36 cellular contexts compared by ENCODE assay signal in the genomic region with DNA sequence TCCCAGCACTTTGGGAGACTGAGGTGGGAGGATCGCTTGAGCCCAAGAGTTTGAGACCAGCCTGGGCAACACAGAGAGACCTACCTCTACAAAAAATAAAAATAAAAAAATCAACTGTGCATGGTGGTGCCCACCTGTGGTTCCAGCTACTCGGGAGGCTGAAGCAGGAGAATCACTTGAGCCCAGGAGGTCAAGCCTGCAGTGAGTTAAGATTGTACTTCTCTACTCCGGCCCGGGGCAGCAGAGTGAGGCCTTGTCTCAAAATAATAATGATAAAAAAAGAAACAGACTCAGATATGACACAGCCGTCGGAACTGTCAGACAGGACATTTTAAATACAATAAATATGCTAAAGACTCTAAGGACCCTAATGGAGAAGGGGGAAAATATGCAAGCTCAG. TPM values are rescaled to one million over a fixed set of nuclear protein-coding genes. Genes with fewer than 3 reads are reported as not detected.
"Had no signal": no experiment of that assay in that cellular context is flagged by ENCODE, and none has a peak within 500 bp of the region (broad histone marks: within the 10 kb centered on the region; RNA-seq: fewer than 3 reads in every experiment).

No MANE protein-coding gene starts in this region.

- ATAC-seq: activated CD4-positive, alpha-beta T cell treated with anti-CD3 and anti-CD28 coated beads for 36 hours; activated CD8-positive, alpha-beta T cell treated with anti-CD3 and anti-CD28 coated beads for 36 hours; activated naive CD4-positive, alpha-beta T cell treated with anti-CD3 and anti-CD28 coated beads, Interleukin-2, amount 50 U/mL, for 72 hours; activated T-cell treated with anti-CD3 and anti-CD28 coated beads, Interleukin-2, amount 50 U/mL, for 4 hours; activated T-cell treated with anti-CD3 and anti-CD28 coated beads, Interleukin-2, amount 50 U/mL, for 72 hours; activated T-helper 17 cell treated with anti-CD3 and anti-CD28 coated beads, Interleukin-2, amount 50 U/mL, for 72 hours; body of pancreas had no signal

- H3K4me3 ChIP-seq: adrenal gland, body of pancreas, breast epithelium had no signal

- H3K27me3 Mint-ChIP-seq: activated CD4-positive, alpha-beta T cell treated with anti-CD3 and anti-CD28 coated beads for 36 hours; activated CD8-positive, alpha-beta T cell treated with anti-CD3 and anti-CD28 coated beads for 36 hours had no signal

- H3K27ac Mint-ChIP-seq: activated B cell treated with CpG ODN at 0.5 μM for 24 hours; activated CD4-positive, alpha-beta memory T cell treated with anti-CD3 and anti-CD28 coated beads for 36 hours; activated CD4-positive, alpha-beta T cell treated with anti-CD3 and anti-CD28 coated beads for 36 hours; activated CD8-positive, alpha-beta T cell treated with anti-CD3 and anti-CD28 coated beads for 36 hours; activated naive CD4-positive, alpha-beta T cell treated with anti-CD3 and anti-CD28 coated beads for 36 hours; activated naive CD4-positive, alpha-beta T cell treated with anti-CD3 and anti-CD28 coated beads, Interleukin-2, amount 50 U/mL, for 72 hours; activated naive CD8-positive, alpha-beta T cell treated with anti-CD3 and anti-CD28 coated beads for 36 hours; activated T-cell treated with anti-CD3 and anti-CD28 coated beads, Interleukin-2, amount 50 U/mL, for 72 hours; activated T-helper 1 cell treated with anti-CD3 and anti-CD28 coated beads, Interleukin-12 subunit alpha, Interleukin-12 subunit beta, Interleukin-2, Interleukin-4 antibody, amounts not matched to agents 30 ng/mL and 10 ng/mL and 1 ng/mL, durations not matched to agents 14 hours and 24 hours and 36 hours; activated T-helper 17 cell treated with anti-CD3 and anti-CD28 coated beads, Interleukin-2, amount 50 U/mL, for 72 hours; T-helper 1 cell treated with Interleukin-12 subunit alpha and Interleukin-12 subunit beta and Interleukin-4 antibody, amounts not matched to agents 30 μg/mL and 1 μg/mL, for 36 hours; T-helper 2 cell treated with Interferon-gamma antibody and Interleukin-4, amounts not matched to agents 5 μg/mL and 100 μg/mL, for 36 hours had no signal

- H3K36me3 Mint-ChIP-seq: activated CD4-positive, alpha-beta memory T cell treated with anti-CD3 and anti-CD28 coated beads for 36 hours; activated naive CD4-positive, alpha-beta T cell treated with anti-CD3 and anti-CD28 coated beads, Interleukin-2, amount 50 U/mL, for 72 hours; activated naive CD8-positive, alpha-beta T cell treated with anti-CD3 and anti-CD28 coated beads for 36 hours had no signal

- H3K27ac ChIP-seq: adrenal gland, body of pancreas, brain microvascular endothelial cell, breast epithelium, VCaP had no signal

- H3K4me3 Mint-ChIP-seq: activated B cell treated with CpG ODN at 0.5 μM for 24 hours; activated CD4-positive, alpha-beta memory T cell treated with anti-CD3 and anti-CD28 coated beads for 36 hours; activated CD4-positive, alpha-beta T cell treated with anti-CD3 and anti-CD28 coated beads for 36 hours; activated CD8-positive, alpha-beta T cell treated with anti-CD3 and anti-CD28 coated beads for 36 hours; activated naive CD4-positive, alpha-beta T cell treated with anti-CD3 and anti-CD28 coated beads for 36 hours; activated naive CD8-positive, alpha-beta T cell treated with anti-CD3 and anti-CD28 coated beads for 36 hours; activated T-cell treated with anti-CD3 and anti-CD28 coated beads, Interleukin-2, amount 50 U/mL, for 4 hours; activated T-cell treated with anti-CD3 and anti-CD28 coated beads, Interleukin-2, amount 50 U/mL, for 72 hours; activated T-helper 1 cell treated with anti-CD3 and anti-CD28 coated beads, Interleukin-12 subunit alpha, Interleukin-12 subunit beta, Interleukin-2, Interleukin-4 antibody, amounts not matched to agents 30 ng/mL and 10 ng/mL and 1 ng/mL, durations not matched to agents 14 hours and 24 hours and 36 hours; activated T-helper 17 cell treated with anti-CD3 and anti-CD28 coated beads, Interleukin-2, amount 50 U/mL, for 72 hours; T-helper 1 cell treated with Interleukin-12 subunit alpha and Interleukin-12 subunit beta and Interleukin-4 antibody, amounts not matched to agents 30 μg/mL and 1 μg/mL, for 36 hours; T-helper 2 cell treated with Interferon-gamma antibody and Interleukin-4, amounts not matched to agents 5 μg/mL and 100 μg/mL, for 36 hours had no signal

- H3K4me1 ChIP-seq: adrenal gland, body of pancreas, breast epithelium had no signal

- H3K36me3 ChIP-seq: adrenal gland, brain microvascular endothelial cell, breast epithelium had no signal

- H3K27me3 ChIP-seq: adrenal gland, body of pancreas, brain microvascular endothelial cell, breast epithelium had no signal

- H3K4me1 Mint-ChIP-seq: activated B cell treated with CpG ODN at 0.5 μM for 24 hours; activated CD4-positive, alpha-beta T cell treated with anti-CD3 and anti-CD28 coated beads for 36 hours; activated naive CD8-positive, alpha-beta T cell treated with anti-CD3 and anti-CD28 coated beads for 36 hours; activated T-helper 17 cell treated with anti-CD3 and anti-CD28 coated beads, Interleukin-2, amount 50 U/mL, for 72 hours had no signal

- H3K9me3 ChIP-seq: adrenal gland, body of pancreas, breast epithelium had no signal

- DNase-seq: activated B cell treated with CpG ODN at 0.5 μM for 24 hours; activated CD4-positive, alpha-beta memory T cell treated with anti-CD3 and anti-CD28 coated beads for 36 hours; activated CD4-positive, alpha-beta T cell treated with anti-CD3 and anti-CD28 coated beads for 36 hours; activated CD4-positive, alpha-beta T cell treated with anti-CD3 and anti-CD28 coated beads, Interleukin-2, amount 50 U/mL, for 1 hour; activated CD4-positive, alpha-beta T cell treated with anti-CD3 and anti-CD28 coated beads, Interleukin-2, amount 50 U/mL, for 4 hours; activated CD4-positive, CD25-positive, alpha-beta regulatory T cell treated with anti-CD3 and anti-CD28 coated beads, Interleukin-2, amount 50 U/mL, for 72 hours; activated CD8-positive, alpha-beta memory T cell treated with anti-CD3 and anti-CD28 coated beads, Interleukin-2, amount 50 U/mL, for 4 hours; activated CD8-positive, alpha-beta T cell treated with anti-CD3 and anti-CD28 coated beads for 36 hours; activated effector memory CD4-positive, alpha-beta T cell treated with anti-CD3 and anti-CD28 coated beads, Interleukin-2, amount 50 U/mL, for 16 hours; activated gamma-delta T cell treated with Interleukin-2 at 50 U/mL for 16 hours; activated naive CD4-positive, alpha-beta T cell; activated naive CD4-positive, alpha-beta T cell treated with anti-CD3 and anti-CD28 coated beads for 36 hours; activated naive CD4-positive, alpha-beta T cell treated with anti-CD3 and anti-CD28 coated beads, Interleukin-2, amount 50 U/mL, for 16 hours; activated naive CD8-positive, alpha-beta T cell treated with anti-CD3 and anti-CD28 coated beads for 36 hours; activated T-cell treated with anti-CD3 and anti-CD28 coated beads for 4 hours; activated T-cell treated with anti-CD3 and anti-CD28 coated beads, Interleukin-2, amount 50 U/mL, for 1 hour; activated T-cell treated with anti-CD3 and anti-CD28 coated beads, Interleukin-2, amount 50 U/mL, for 4 hours; activated T-cell treated with anti-CD3 and anti-CD28 coated beads, Interleukin-2, amount 50 U/mL, for 72 hours; amniotic stem cell; body of pancreas; brain microvascular endothelial cell; central memory CD4-positive, alpha-beta T cell; SW 1271; T-helper 1 cell; T-helper 2 cell; T-helper 9 cell had no signal

- H3K9me3 Mint-ChIP-seq: activated naive CD4-positive, alpha-beta T cell treated with anti-CD3 and anti-CD28 coated beads, Interleukin-2, amount 50 U/mL, for 72 hours; activated naive CD8-positive, alpha-beta T cell treated with anti-CD3 and anti-CD28 coated beads for 36 hours; activated T-cell treated with anti-CD3 and anti-CD28 coated beads, Interleukin-2, amount 50 U/mL, for 4 hours; activated T-helper 1 cell treated with anti-CD3 and anti-CD28 coated beads, Interleukin-12 subunit alpha, Interleukin-12 subunit beta, Interleukin-2, Interleukin-4 antibody, amounts not matched to agents 30 ng/mL and 10 ng/mL and 1 ng/mL, durations not matched to agents 14 hours and 24 hours and 36 hours; activated T-helper 17 cell treated with anti-CD3 and anti-CD28 coated beads, Interleukin-2, amount 50 U/mL, for 72 hours; T-helper 1 cell treated with Interleukin-12 subunit alpha and Interleukin-12 subunit beta and Interleukin-4 antibody, amounts not matched to agents 30 μg/mL and 1 μg/mL, for 36 hours; T-helper 2 cell treated with Interferon-gamma antibody and Interleukin-4, amounts not matched to agents 5 μg/mL and 100 μg/mL, for 36 hours had no signal

RNA-seq across cellular contexts. Expression of a gene that starts 18.4 kb away (rescaled TPM):
- total RNA-seq: activated naive CD4-positive, alpha-beta T cell treated with anti-CD3 and anti-CD28 coated beads for 36 hours; astrocyte; cardiac septum had no signal

RNA-seq across cellular contexts. Expression of a gene that starts 49.7 kb away (rescaled TPM):
- total RNA-seq: astrocyte had no signal

RNA-seq across cellular contexts. Expression of a gene that starts 49.8 kb away (rescaled TPM):
- total RNA-seq: astrocyte had no signal
